8 cellular contexts compared by ENCODE assay signal in genomic region chr12:6825398-6826124, GRCh38. TPM values are rescaled to one million over a fixed set of nuclear protein-coding genes. Genes with fewer than 3 reads are reported as not detected.
DNase-seq lines count a peak whose midpoint lies in the region; ATAC-seq and TF ChIP-seq lines count a peak whose summit lies in the region.

No MANE protein-coding gene starts in this region.

- H3K9me3 ChIP-seq in adipocyte (ENCODE audit: control insufficient read depth, low read length): no peaks in the 10 kb centered on the region
- no peaks in the 10 kb centered on the region for H3K9me3 ChIP-seq in heart left ventricle
- no peaks in the 10 kb centered on the region for H3K9me3 ChIP-seq in prostate gland
- no peaks in the 10 kb centered on the region for H3K9me3 ChIP-seq in upper lobe of right lung

- H3K4me1 ChIP-seq in adipocyte (ENCODE audit: control insufficient read depth, insufficient read depth, low read length): peaks cover 13% of the 10 kb centered on the region
- H3K4me1 ChIP-seq in heart left ventricle: peaks cover 0 to 55% (median 27%) of the 10 kb centered on the region in 12 donors
- no peaks in the 10 kb centered on the region for H3K4me1 ChIP-seq in prostate gland (replicated peaks)
- H3K4me1 ChIP-seq in upper lobe of right lung: peaks cover 9% of the 10 kb centered on the region

- TF ChIP-seq CTCF in GM12874 (IDR thresholded peaks at IDR 0.05; ENCODE audit: insufficient read depth, low read depth, low read length) (peak; percentile 95), heart left ventricle (IDR thresholded peaks at IDR 0.05) (peak; percentile 82 to 95 (median 91)), prostate gland (IDR thresholded peaks at IDR 0.05) (peak; percentile 89 to 94 (median 93)), upper lobe of right lung (IDR thresholded peaks at IDR 0.05) (peak; percentile 94)

- DNase-seq in NCI-H1048 (lab: John Stamatoyannopoulos, UW): peak; percentile 65
- DNase-seq in T follicular helper cell (ENCODE audit: low read depth): peak; percentile 70
- DNase-seq in adipocyte (ENCODE audit: low read depth): peak; percentile 93
- DNase-seq in heart left ventricle: peak; percentile 83 to 92 (median 86)
- DNase-seq in prostate gland (ENCODE audit: low spot score): peak; percentile 77
- DNase-seq in upper lobe of right lung: peak; percentile 89

- intact Hi-C loops in heart left ventricle (cut with DNase I): loop anchor here (1.0 to 10.0 kb wide), 8 partner anchors 47 to 211 kb away; partner anchors contain the start of genes MLF2 (in 6 of the 10) and LAG3 (in 1 of the 10)
- intact Hi-C loops in prostate gland (cut with DNase I): loop anchor here (5.0 kb wide), 3 partner anchors 58 to 208 kb away; partner anchors contain the start of genes MLF2 and PTMS
- intact Hi-C loops in upper lobe of right lung (cut with DNase I): loop anchor here (10.0 kb wide), 1 partner anchor 91 kb away; no protein-coding TSS in a partner anchor

- no peak overlapping the region for H3K9ac ChIP-seq in adipocyte (ENCODE audit: low read length)

- TF ChIP-seq POLR2A in heart left ventricle (IDR thresholded peaks at IDR 0.05) (no peak), prostate gland (IDR thresholded peaks at IDR 0.05) (no peak)

- ATAC-seq in heart left ventricle (peak; percentile 58 to 69 (median 60)), upper lobe of right lung (peak; percentile 81), GM18511 (IDR thresholded peaks at IDR 0.05; ENCODE audit: unreplicated experiment) (no peak)

- 11 to 15% (median 13%) methylated on average over 16 to 19 of the region's 19 CpGs for WGBS in heart left ventricle, 4 donors
- WGBS in prostate gland: 10% methylated on average over 18 of the region's 19 CpGs

- H3K4me3 ChIP-seq in adipocyte (ENCODE audit: low read length) (no peak overlapping the region), heart left ventricle (peak overlapping the region in 5 of 12 donors; percentile 5 to 36 (median 24)), prostate gland (no peak overlapping the region), upper lobe of right lung (no peak overlapping the region)

- no peaks in the 10 kb centered on the region for H3K36me3 ChIP-seq in adipocyte (ENCODE audit: control insufficient read depth, insufficient read depth, low read length, severe bottlenecking)
- H3K36me3 ChIP-seq in heart left ventricle: peaks cover 0 to 2% (median 0%) of the 10 kb centered on the region in 9 donors
- H3K36me3 ChIP-seq in prostate gland: no peaks in the 10 kb centered on the region
- H3K36me3 ChIP-seq in upper lobe of right lung: no peaks in the 10 kb centered on the region

- H3K27me3 ChIP-seq in adipocyte (replicated peaks; ENCODE audit: control insufficient read depth, insufficient read depth, low read length) (peaks cover 22% of the 10 kb centered on the region), heart left ventricle (peaks cover 0 to 21% (median 0%) of the 10 kb centered on the region in 9 donors), prostate gland (replicated peaks; ENCODE audit: insufficient read depth) (no peaks in the 10 kb centered on the region), upper lobe of right lung (no peaks in the 10 kb centered on the region)

- H3K27ac ChIP-seq in heart left ventricle (no peak overlapping the region), prostate gland (no peak overlapping the region), upper lobe of right lung (no peak overlapping the region)

RNA-seq across cellular contexts. Expression of gene P3H3, which starts 2.6 kb away (rescaled TPM):
- 10 to 100 TPM in 7 of 9 donors, 1 to 10 TPM in 2; 4.2 to 26.7 (median 16.6) TPM for total RNA-seq in heart left ventricle
- 10 to 100 TPM; 11.5 to 29.9 TPM for polyA plus RNA-seq in heart left ventricle
- total RNA-seq in prostate gland: 10 to 100 TPM; 25.7 to 28.8 TPM
- total RNA-seq in upper lobe of right lung: 9.7 TPM

RNA-seq across cellular contexts. Expression of gene GPR162, which starts 3.9 kb away (rescaled TPM):
- total RNA-seq in heart left ventricle (1 to 10 TPM; 1.8 to 5.2 (median 2.9) TPM), prostate gland (1 to 10 TPM; 4.3 to 4.4 TPM), upper lobe of right lung (17.1 TPM)
- polyA plus RNA-seq in heart left ventricle: 1 to 10 TPM; 4.4 to 7.7 TPM

RNA-seq across cellular contexts. Expression of gene GNB3, which starts 15.2 kb away (rescaled TPM):
- total RNA-seq in heart left ventricle (10 to 100 TPM in 2 of 9 donors, 1 to 10 TPM in 6, under 1 TPM in 1; 0.64 to 12.4 (median 6.2) TPM), prostate gland (1 to 10 TPM; 2.3 to 2.4 TPM), upper lobe of right lung (0.32 TPM)
- polyA plus RNA-seq in heart left ventricle: 1 to 10 TPM; 1.9 to 6.2 TPM

RNA-seq across cellular contexts. Expression of gene CDCA3, which starts 25.5 kb away (rescaled TPM):
- total RNA-seq in heart left ventricle (1 to 10 TPM in 1 of 9 donors, under 1 TPM in 7, not detected in 1; 0.44 to 8.3 (median 0.96) TPM), prostate gland (10 to 100 TPM in 1 of 2 donors, 1 to 10 TPM in 1; 1.7 to 16.2 TPM), upper lobe of right lung (1.1 TPM)
- under 1 TPM; 0.42 to 0.65 TPM for polyA plus RNA-seq in heart left ventricle

RNA-seq across cellular contexts. Expression of gene USP5, which starts 26.4 kb away (rescaled TPM):
- total RNA-seq in heart left ventricle: 10 to 100 TPM; 42.0 to 96.8 (median 61.6) TPM
- polyA plus RNA-seq in heart left ventricle: 10 to 100 TPM; 23.4 to 52.8 TPM
- total RNA-seq in prostate gland: 10 to 100 TPM; 58.3 to 84.1 TPM
- 63.9 TPM for total RNA-seq in upper lobe of right lung
